ENCODE assay signal across 14 cellular contexts in the genomic region with DNA sequence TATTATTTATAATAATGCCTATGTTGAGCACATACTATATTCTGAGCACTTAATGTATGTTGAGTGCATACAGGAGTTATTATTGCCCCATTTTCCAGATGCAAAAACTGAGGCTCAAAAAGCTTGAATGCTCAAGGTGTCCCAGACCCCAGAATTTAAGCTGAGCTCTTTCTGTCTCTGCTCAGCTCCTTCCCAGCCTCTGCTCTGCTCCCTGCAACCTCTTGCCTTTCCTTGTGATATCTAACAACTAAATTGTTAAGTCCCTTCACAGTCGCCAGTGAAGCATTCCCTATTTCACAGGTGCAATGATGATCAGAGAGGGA. TPM values are rescaled to one million over a fixed set of nuclear protein-coding genes. Genes with fewer than 3 reads are reported as not detected.
DNase-seq lines count a peak whose midpoint lies in the region; ATAC-seq and TF ChIP-seq lines count a peak whose summit lies in the region.
"Had no signal": no experiment of that assay in that cellular context is flagged by ENCODE, and none has a peak within 500 bp of the region (broad histone marks: within the 10 kb centered on the region; RNA-seq: fewer than 3 reads in every experiment).

No MANE protein-coding gene starts in this region.

- H3K27ac ChIP-seq in esophagus squamous epithelium (peak overlapping the region; percentile 90 to 98 (median 94)), skeletal muscle tissue (ENCODE audit: low read depth, low read length) (peak overlapping the region; percentile 42)

- no peaks in the 10 kb centered on the region for H3K9me3 Mint-ChIP-seq in Calu3 (ENCODE audit: low read depth, unreplicated experiment)
- H3K9me3 Mint-ChIP-seq: activated naive CD8-positive, alpha-beta T cell treated with anti-CD3 and anti-CD28 coated beads, Interleukin-2, amount 10 ng/mL, durations not matched to agents 7 days and 5 days had no signal

- H3K36me3 ChIP-seq in Loucy (ENCODE audit: insufficient read depth, low read length), result no peaks in the 10 kb centered on the region
- H3K36me3 ChIP-seq in esophagus squamous epithelium, result peaks cover 6 to 36% (median 6%) of the 10 kb centered on the region in 3 donors
- H3K36me3 ChIP-seq in skeletal muscle tissue (ENCODE audit: control insufficient read depth in 3 of 3, insufficient read depth in 3 of 3, low read length in 3 of 3), result peaks cover 0 to 6% (median 0%) of the 10 kb centered on the region in 3 donors
- H3K36me3 ChIP-seq: Peyer's patch had no signal

- no peak for DNase-seq in Calu3
- no peak for DNase-seq in esophagus squamous epithelium (lab: John Stamatoyannopoulos, UW)
- DNase-seq: activated CD4-positive, CD25-positive, alpha-beta regulatory T cell treated with anti-CD3 and anti-CD28 coated beads, Interleukin-2, amount 50 U/mL, for 72 hours; activated naive CD8-positive, alpha-beta T cell treated with anti-CD3 and anti-CD28 coated beads, Interleukin-2, amount 10 ng/mL, durations not matched to agents 7 days and 5 days; GDM1; NCI-H1694 treated with DMSO at 0.1 percent for 48 hours; NCI-H524 treated with DMSO at 0.1 percent for 48 hours; SW 1271 had no signal

- H2AFZ ChIP-seq in Loucy (ENCODE audit: low read length), result no peak overlapping the region

- no peaks in the 10 kb centered on the region for H3K27me3 Mint-ChIP-seq in Calu3 (ENCODE audit: unreplicated experiment)

- no peaks in the 10 kb centered on the region for H3K79me2 ChIP-seq in Loucy (ENCODE audit: insufficient read depth, low read length)

- H3K27me3 ChIP-seq in Loucy (ENCODE audit: insufficient read depth, low read length, poor library complexity, severe bottlenecking) (no peaks in the 10 kb centered on the region), esophagus squamous epithelium (peaks cover 0 to 78% (median 0%) of the 10 kb centered on the region in 4 donors), skeletal muscle tissue (ENCODE audit: control insufficient read depth in 3 of 3, insufficient read depth in 3 of 3, low read length in 3 of 3) (peaks cover 41 to 56% (median 45%) of the 10 kb centered on the region in 3 donors)

- CTCF ChIA-PET in Calu3 (lab: Charles Lee), result interaction anchor here (0.7 to 1.5 kb wide), 4 partner anchors 20 to 283 kb away, joined by 3 to 5 read pairs (median 3); a partner anchor contains a TSS

- no peak overlapping the region for H3K4me3 Mint-ChIP-seq in Calu3 (ENCODE audit: low read depth, unreplicated experiment)
- H3K4me3 Mint-ChIP-seq: activated naive CD8-positive, alpha-beta T cell treated with anti-CD3 and anti-CD28 coated beads, Interleukin-2, amount 10 ng/mL, durations not matched to agents 7 days and 5 days had no signal

- H3K9me2 ChIP-seq in Loucy (replicated peaks; ENCODE audit: low read depth, low read length), result no peaks in the 10 kb centered on the region

- no peaks in the 10 kb centered on the region for H4K20me1 ChIP-seq in Loucy (ENCODE audit: insufficient read depth, low read length, poor library complexity, severe bottlenecking)

- no peaks in the 10 kb centered on the region for H3F3A ChIP-seq in Loucy (ENCODE audit: low read depth)

- WGBS in esophagus squamous epithelium, 2 donors, result 60% methylated on average over 1 of the region's 1 CpG; no CpG with 5 or more reads in 1 of the 2 donors

- peaks cover 35% of the 10 kb centered on the region for H3K36me3 Mint-ChIP-seq in Calu3 (ENCODE audit: insufficient read depth, unreplicated experiment)
- H3K36me3 Mint-ChIP-seq: activated naive CD8-positive, alpha-beta T cell treated with anti-CD3 and anti-CD28 coated beads, Interleukin-2, amount 10 ng/mL, durations not matched to agents 7 days and 5 days had no signal

- TF ChIP-seq POLR2A in esophagus squamous epithelium (IDR thresholded peaks at IDR 0.05), result no peak

- H3K4me1 Mint-ChIP-seq in Calu3 (ENCODE audit: low read depth, unreplicated experiment), result peaks cover 18% of the 10 kb centered on the region

- intact Hi-C loops in Calu3 (cut with micrococcal nuclease; ENCODE audit: unreplicated experiment), result no loop called here
- intact Hi-C loops in esophagus squamous epithelium (cut with DNase I), result no loop called here

- ATAC-seq in HG02610 (IDR thresholded peaks at IDR 0.05; ENCODE audit: unreplicated experiment), result no peak
- ATAC-seq in GM18498 (IDR thresholded peaks at IDR 0.05; ENCODE audit: unreplicated experiment), result no peak
- no peak for ATAC-seq in GM21381 (IDR thresholded peaks at IDR 0.05; ENCODE audit: unreplicated experiment)

- H3K4me3 ChIP-seq in Loucy (ENCODE audit: low read length, poor library complexity, severe bottlenecking) (peak overlapping the region; percentile 27), esophagus squamous epithelium (peak overlapping the region in 3 of 4 donors; percentile 36 to 71 (median 51)), skeletal muscle tissue (ENCODE audit: low read length in 3 of 3) (peak overlapping the region in 1 of 3 donors; percentile 36)

- H3K27ac Mint-ChIP-seq in Calu3 (ENCODE audit: unreplicated experiment), result no peak overlapping the region
- H3K27ac Mint-ChIP-seq: activated naive CD8-positive, alpha-beta T cell treated with anti-CD3 and anti-CD28 coated beads, Interleukin-2, amount 10 ng/mL, durations not matched to agents 7 days and 5 days had no signal

- H3K4me1 ChIP-seq in Loucy (ENCODE audit: insufficient read depth, low read length, poor library complexity, severe bottlenecking) (peaks cover 10% of the 10 kb centered on the region), esophagus squamous epithelium (peaks cover 32 to 77% (median 43%) of the 10 kb centered on the region in 3 donors), skeletal muscle tissue (ENCODE audit: control insufficient read depth in 3 of 3, insufficient read depth in 3 of 3, low read length in 3 of 3) (peaks cover 9 to 22% (median 11%) of the 10 kb centered on the region in 3 donors)

- H3K4me2 ChIP-seq in Loucy (ENCODE audit: low read depth, low read length, poor library complexity, severe bottlenecking), result peak overlapping the region; percentile 55

- H3K9ac ChIP-seq in Loucy (ENCODE audit: low read depth, low read length, poor library complexity, severe bottlenecking) (no peak overlapping the region), skeletal muscle tissue (ENCODE audit: low read depth in 1 of 3, low read length in 3 of 3) (peak overlapping the region in 1 of 3 donors; percentile 40)

- TSS peak; percentile 8 for BruUV-seq in Calu3 (replicated peaks; lab: Mats Ljungman, UMichigan)

- H3K9me3 ChIP-seq in Loucy (ENCODE audit: insufficient read depth, low read depth, low read length) (no peaks in the 10 kb centered on the region), esophagus squamous epithelium (no peaks in the 10 kb centered on the region), skeletal muscle tissue (ENCODE audit: control insufficient read depth in 3 of 3, low read length in 3 of 3) (no peaks in the 10 kb centered on the region)
- H3K9me3 ChIP-seq: Peyer's patch had no signal

- no peak for TF ChIP-seq CTCF in Calu3 (IDR thresholded peaks at IDR 0.05; ENCODE audit: unreplicated experiment)
- TF ChIP-seq CTCF in Loucy (conservative IDR thresholded peaks at IDR 0.05; ENCODE audit: low read length), result no peak
- no peak for TF ChIP-seq CTCF in esophagus squamous epithelium (IDR thresholded peaks at IDR 0.05)

RNA-seq across cellular contexts. Expression of a gene that starts 4.2 kb away (rescaled TPM):
- total RNA-seq in Calu3 (2022) (32.6 and 44.7 TPM in 2 replicates), esophagus squamous epithelium (100 to 1,000 TPM in 3 of 4 donors, 10 to 100 TPM in 1; 95.6 to 278 (median 122) TPM), skeletal muscle tissue (77.8 TPM)

RNA-seq across cellular contexts. Expression of a gene that starts 35.6 kb away (rescaled TPM):
- total RNA-seq in Calu3 (2022), result 0.86 and 1.0 TPM in 2 replicates
- total RNA-seq in esophagus squamous epithelium, result 10 to 100 TPM; 18.7 to 93.0 (median 48.9) TPM
- total RNA-seq in skeletal muscle tissue, result not detected
- total RNA-seq: activated naive CD8-positive, alpha-beta T cell treated with anti-CD3 and anti-CD28 coated beads, Interleukin-2, amount 10 ng/mL, durations not matched to agents 7 days and 5 days; Peyer's patch had no signal
